ENCODE assay signal across 1 cellular context in the genomic region with DNA sequence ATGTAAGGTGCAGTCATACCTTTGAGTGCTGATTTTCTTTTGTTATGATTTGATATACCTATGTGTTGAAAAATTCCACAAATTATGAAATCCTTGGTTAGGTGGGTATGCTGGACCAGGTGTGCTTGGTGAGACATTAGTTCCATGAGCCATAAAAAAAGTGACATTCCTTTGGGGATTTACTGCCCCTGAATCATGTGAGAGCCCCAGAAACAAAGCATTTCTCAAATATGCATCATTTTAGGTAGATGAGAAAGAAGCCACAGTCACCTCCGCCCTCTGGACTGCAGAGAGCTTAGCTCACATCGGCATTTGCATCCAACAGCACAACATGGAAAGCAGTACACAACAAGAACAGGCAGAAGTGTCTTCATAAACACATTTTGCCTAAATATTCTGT.
TF ChIP-seq lines count a peak whose summit lies in the region.

No MANE protein-coding gene starts in this region.

TF ChIP-seq in HCT116, 20 proteins besides CTCF, POLR2A, EP300 and RAD21:
- TF ChIP-seq EZH2phosphoT487 (IDR thresholded peaks at IDR 0.05; ENCODE audit: borderline replicate concordance): no peak
- no peak for TF ChIP-seq SRF (IDR thresholded peaks at IDR 0.05; ENCODE audit: low read depth)
- peak; percentile 76 for TF ChIP-seq FOSL1 (IDR thresholded peaks at IDR 0.05; ENCODE audit: low read depth)
- TF ChIP-seq EGR1 (IDR thresholded peaks at IDR 0.05; ENCODE audit: low read depth): no peak
- TF ChIP-seq SP1 (IDR thresholded peaks at IDR 0.05; ENCODE audit: low read depth): peak; percentile 70
- peak; percentile 60 for TF ChIP-seq JUND (IDR thresholded peaks at IDR 0.05)
- TF ChIP-seq ELF1 (IDR thresholded peaks at IDR 0.05; ENCODE audit: borderline replicate concordance, low read depth): no peak
- TF ChIP-seq SIN3A (IDR thresholded peaks at IDR 0.05; ENCODE audit: low read depth): peak; percentile 31; the same call in 1 of the 2 replicates
- peak; percentile 49; the same call in 1 of the 2 replicates for TF ChIP-seq CEBPB (IDR thresholded peaks at IDR 0.05; ENCODE audit: low read depth)
